In genomic region chr11:66495401-66495844, GRCh38 we compare ENCODE assay signal across 12 cellular contexts. TPM values are rescaled to one million over a fixed set of nuclear protein-coding genes. Genes with fewer than 3 reads are reported as not detected.
A peak's percentile ranks its signal among the peaks of the same experiment; 100 is the strongest.
DNase-seq lines count a peak whose midpoint lies in the region; ATAC-seq, FAIRE-seq and TF ChIP-seq lines count a peak whose summit lies in the region.
"Had no signal": no experiment of that assay in that cellular context is flagged by ENCODE, and none has a peak within 500 bp of the region (broad histone marks: within the 10 kb centered on the region; RNA-seq: fewer than 3 reads in every experiment).

No MANE protein-coding gene starts in this region.

- POLR2A ChIA-PET in activated CD4-positive, alpha-beta memory T cell treated with anti-CD3 and anti-CD28 coated beads for 36 hours (lab: Charles Lee), result no interaction called here
- POLR2A ChIA-PET in activated CD4-positive, alpha-beta memory T cell treated with anti-CD3 and anti-CD28 coated beads, Interleukin-2, amount 10 ng/mL, durations not matched to agents 7 days and 5 days (lab: Charles Lee), result no interaction called here
- POLR2A ChIA-PET in HCT116 (lab: Charles Lee) (no interaction called here), K562 (lab: Yijun Ruan, JAX) (interaction anchor here (0.7 kb wide), 1 partner anchor 106 kb away, joined by 3 read pairs; no protein-coding TSS in a partner anchor)

- peak; percentile 65 for ATAC-seq in HCT116
- ATAC-seq in K562, result peak; percentile 76

- intact Hi-C loops in activated CD4-positive, alpha-beta memory T cell treated with anti-CD3 and anti-CD28 coated beads for 36 hours (cut with micrococcal nuclease), result no loop called here
- intact Hi-C loops in HCT116 (cut with micrococcal nuclease) (no loop called here), K562 (cut with micrococcal nuclease) (no loop called here)

- no peaks in the 10 kb centered on the region for H3K4me1 Mint-ChIP-seq in activated CD4-positive, alpha-beta memory T cell treated with anti-CD3 and anti-CD28 coated beads for 36 hours (ENCODE audit: low read depth)
- no peaks in the 10 kb centered on the region for H3K4me1 Mint-ChIP-seq in activated CD4-positive, alpha-beta memory T cell treated with anti-CD3 and anti-CD28 coated beads, Interleukin-2, amount 10 ng/mL, durations not matched to agents 7 days and 5 days
- H3K4me1 Mint-ChIP-seq: B cell had no signal

- TF ChIP-seq CTCF in HCT116 (IDR thresholded peaks at IDR 0.05 in 2 of 3, conservative IDR thresholded peaks at IDR 0.05 in 1 of 3; ENCODE audit: borderline replicate concordance in 1 of 3, insufficient read depth in 1 of 3, low read depth in 2 of 3, low read length in 2 of 3) (peak in 2 of 3 experiments; percentile 50 to 61; a peak in 4 of 6 replicates), K562 (IDR thresholded peaks at IDR 0.05 in 2 of 3, conservative IDR thresholded peaks at IDR 0.05 in 1 of 3; ENCODE audit: insufficient read depth in 2 of 3, low read depth in 1 of 3, low read length in 3 of 3) (peak; percentile 47 to 59 (median 47); a peak in 5 of 6 replicates), osteoblast (IDR thresholded peaks at IDR 0.05; ENCODE audit: extremely low read depth, low read depth, low read length) (peak; percentile 19)

- in situ Hi-C loops in K562 (cut with MboI), result no loop called here

- H3K9me2 ChIP-seq in HCT116 (ENCODE audit: insufficient read depth), result no peaks in the 10 kb centered on the region

- H3K36me3 Mint-ChIP-seq in activated CD4-positive, alpha-beta memory T cell treated with anti-CD3 and anti-CD28 coated beads for 36 hours, result peaks cover 22% of the 10 kb centered on the region
- peaks cover 21% of the 10 kb centered on the region for H3K36me3 Mint-ChIP-seq in activated CD4-positive, alpha-beta memory T cell treated with anti-CD3 and anti-CD28 coated beads, Interleukin-2, amount 10 ng/mL, durations not matched to agents 7 days and 5 days (ENCODE audit: low read depth)

- no peaks in the 10 kb centered on the region for H3K27me3 Mint-ChIP-seq in activated CD4-positive, alpha-beta memory T cell treated with anti-CD3 and anti-CD28 coated beads for 36 hours
- H3K27me3 Mint-ChIP-seq in activated CD4-positive, alpha-beta memory T cell treated with anti-CD3 and anti-CD28 coated beads, Interleukin-2, amount 10 ng/mL, durations not matched to agents 7 days and 5 days, result no peaks in the 10 kb centered on the region
- H3K27me3 Mint-ChIP-seq: B cell had no signal

- H3K27ac Mint-ChIP-seq in activated CD4-positive, alpha-beta memory T cell treated with anti-CD3 and anti-CD28 coated beads for 36 hours, result no peak overlapping the region
- H3K27ac Mint-ChIP-seq in activated CD4-positive, alpha-beta memory T cell treated with anti-CD3 and anti-CD28 coated beads, Interleukin-2, amount 10 ng/mL, durations not matched to agents 7 days and 5 days, result no peak overlapping the region
- H3K27ac Mint-ChIP-seq: B cell had no signal

- H3K9me3 ChIP-seq in HCT116 (ENCODE audit: control insufficient read depth in 1 of 2, insufficient read depth in 1 of 2, low read depth in 1 of 2, low read length in 2 of 2) (no peaks in the 10 kb centered on the region), K562 (replicated peaks; ENCODE audit: control insufficient read depth, insufficient read depth, low read depth, low read length) (no peaks in the 10 kb centered on the region), osteoblast (ENCODE audit: low read depth, low read length) (no peaks in the 10 kb centered on the region)
- H3K9me3 ChIP-seq: pancreas had no signal

- H3K27ac ChIP-seq in HCT116 (ENCODE audit: low read depth, low read length) (no peak overlapping the region), K562 (ENCODE audit: extremely low read depth, low read depth, low read length) (no peak overlapping the region), osteoblast (ENCODE audit: low read depth, low read length) (no peak overlapping the region)
- H3K27ac ChIP-seq: pancreas had no signal

- peak; percentile 32 for DNase-seq in activated CD4-positive, alpha-beta memory T cell treated with anti-CD3 and anti-CD28 coated beads for 36 hours
- DNase-seq in activated CD4-positive, alpha-beta memory T cell treated with anti-CD3 and anti-CD28 coated beads, Interleukin-2, amount 10 ng/mL, durations not matched to agents 7 days and 5 days, result no peak
- DNase-seq in HCT116 (ENCODE audit: low read depth, low spot score) (no peak), K562 (ENCODE audit: extremely low read depth in 1 of 4, low spot score in 3 of 4) (no peak), osteoblast (ENCODE audit: insufficient read length, low spot score, missing footprints) (peak; percentile 38), RKO (ENCODE audit: low spot score) (no peak), AG08396 (ENCODE audit: low spot score) (no peak), HPDE6-E6E7 (ENCODE audit: extremely low spot score) (no peak)
- DNase-seq: mesenchymal stem cell, NCI-H1694 treated with DMSO at 0.1 percent for 48 hours, pancreas had no signal

- WGBS in K562 (ENCODE audit: insufficient coverage, low coverage, missing lambda C conversion rate), result 92% methylated on average over 15 of the region's 17 CpGs

- no peak for FAIRE-seq in K562 (lab: Jason Lieb, UNC)
- FAIRE-seq: pancreas had no signal

- no peaks in the 10 kb centered on the region for H3K9me3 Mint-ChIP-seq in activated CD4-positive, alpha-beta memory T cell treated with anti-CD3 and anti-CD28 coated beads for 36 hours
- no peaks in the 10 kb centered on the region for H3K9me3 Mint-ChIP-seq in activated CD4-positive, alpha-beta memory T cell treated with anti-CD3 and anti-CD28 coated beads, Interleukin-2, amount 10 ng/mL, durations not matched to agents 7 days and 5 days

- BruUV-seq in HCT116 (replicated peaks; lab: Mats Ljungman, UMichigan) (no TSS peak), K562 (replicated peaks; lab: Mats Ljungman, UMichigan) (no TSS peak)

- H3K36me3 ChIP-seq in HCT116 (ENCODE audit: control insufficient read depth in 1 of 2, insufficient read depth in 2 of 2, low read length in 2 of 2) (peaks cover 0 to 4% of the 10 kb centered on the region in 2 experiments; a peak in 1 of 4 replicates), K562 (ENCODE audit: control insufficient read depth, insufficient read depth, low read length) (peaks cover 48% of the 10 kb centered on the region; the same call in 2 of the 3 replicates), osteoblast (ENCODE audit: insufficient read depth, low read length) (peaks cover 33% of the 10 kb centered on the region)

- TF ChIP-seq RAD21 in HCT116 (IDR thresholded peaks at IDR 0.05; ENCODE audit: low read depth) (no peak), K562 (CRISPR knock-in tag; conservative IDR thresholded peaks at IDR 0.05 in 1 of 2, IDR thresholded peaks at IDR 0.05 in 1 of 2) (no peak)

- no peaks in the 10 kb centered on the region for H4K20me1 ChIP-seq in HCT116 (ENCODE audit: insufficient read depth)
- 0 out of 2 replicates have a peak, but pooled peaks cover 2% of the 10 kb centered on the region for H4K20me1 ChIP-seq in K562 (replicated peaks; ENCODE audit: control insufficient read depth, insufficient read depth, low read length)
- H4K20me1 ChIP-seq in osteoblast (ENCODE audit: insufficient read depth, low read length), result no peaks in the 10 kb centered on the region

- H3K79me2 ChIP-seq in HCT116 (ENCODE audit: insufficient read depth, low read length) (no peaks in the 10 kb centered on the region), K562 (ENCODE audit: control insufficient read depth, insufficient read depth, low read length) (no peaks in the 10 kb centered on the region), osteoblast (ENCODE audit: insufficient read depth, low read length) (no peaks in the 10 kb centered on the region)

- H3K4me3 Mint-ChIP-seq in activated CD4-positive, alpha-beta memory T cell treated with anti-CD3 and anti-CD28 coated beads for 36 hours, result no peak overlapping the region
- H3K4me3 Mint-ChIP-seq in activated CD4-positive, alpha-beta memory T cell treated with anti-CD3 and anti-CD28 coated beads, Interleukin-2, amount 10 ng/mL, durations not matched to agents 7 days and 5 days, result no peak overlapping the region
- H3K4me3 Mint-ChIP-seq: B cell had no signal

- RAD21 ChIA-PET in HCT116 (lab: Charles Lee; ENCODE audit: low non-redundant PET in 1 of 2, low total read pairs in 2 of 2, uncharacterized antibody in 2 of 2, unreplicated experiment in 2 of 2), result no interaction called here

- H3K9me1 ChIP-seq in K562 (ENCODE audit: control insufficient read depth, insufficient read depth, low read length), result no peaks in the 10 kb centered on the region

- H3K4me3 ChIP-seq in HCT116 (replicated peaks in 1 of 2; ENCODE audit: low read depth in 1 of 2, low read length in 2 of 2) (no peak overlapping the region), K562 (no peak overlapping the region), osteoblast (ENCODE audit: insufficient read depth, low read length) (no peak overlapping the region)
- H3K4me3 ChIP-seq: pancreas had no signal

- no peaks in the 10 kb centered on the region for H3K4me1 ChIP-seq in HCT116 (ENCODE audit: control insufficient read depth in 1 of 2, insufficient read depth in 2 of 2, low read length in 2 of 2)
- peaks cover 0 to 30% of the 10 kb centered on the region in 2 experiments; a peak in 3 of 5 replicates for H3K4me1 ChIP-seq in K562 (replicated peaks in 1 of 2; ENCODE audit: control insufficient read depth in 2 of 2, insufficient read depth in 2 of 2, low read length in 2 of 2)
- H3K4me1 ChIP-seq in osteoblast (ENCODE audit: insufficient read depth, low read length), result no peaks in the 10 kb centered on the region
- H3K4me1 ChIP-seq: pancreas had no signal

- H3K4me2 ChIP-seq in HCT116 (ENCODE audit: low read length) (no peak overlapping the region), K562 (ENCODE audit: insufficient read depth, low read length) (no peak overlapping the region), osteoblast (ENCODE audit: insufficient read depth, low read length) (no peak overlapping the region)

- H3K9ac ChIP-seq in HCT116 (ENCODE audit: low read length), result no peak overlapping the region
- 0 out of 4 replicates have a peak overlapping the region, but pooled peaks of 1 of the 2 experiments have one; percentile 20 for H3K9ac ChIP-seq in K562 (ENCODE audit: insufficient read depth in 1 of 2, low read depth in 2 of 2, low read length in 2 of 2)

- CTCF ChIA-PET in activated CD4-positive, alpha-beta memory T cell treated with anti-CD3 and anti-CD28 coated beads for 36 hours (lab: Charles Lee), result no interaction called here
- CTCF ChIA-PET in activated CD4-positive, alpha-beta memory T cell treated with anti-CD3 and anti-CD28 coated beads, Interleukin-2, amount 10 ng/mL, durations not matched to agents 7 days and 5 days (lab: Charles Lee), result no interaction called here
- CTCF ChIA-PET in HCT116 (lab: Charles Lee), result no interaction called here
- CTCF ChIA-PET in K562 (lab: Yijun Ruan, JAX; ENCODE audit: low intra/inter-chr PET ratio), result no interaction called here

- TF ChIP-seq POLR2A in HCT116 (IDR thresholded peaks at IDR 0.05; ENCODE audit: borderline replicate concordance, extremely low read depth, insufficient read depth, insufficient read length), result no peak
- TF ChIP-seq POLR2A in K562 (conservative IDR thresholded peaks at IDR 0.05), result no peak

- H3K27me3 ChIP-seq in HCT116 (ENCODE audit: insufficient read depth, low read length) (no peaks in the 10 kb centered on the region), K562 (ENCODE audit: control insufficient read depth in 2 of 2, insufficient read depth in 2 of 2, low read length in 2 of 2) (no peaks in the 10 kb centered on the region), osteoblast (ENCODE audit: insufficient read depth, low read length) (no peaks in the 10 kb centered on the region)
- H3K27me3 ChIP-seq: pancreas had no signal

- no peak for TF ChIP-seq EP300 in K562 (IDR thresholded peaks at IDR 0.05; ENCODE audit: low read length)

- H2AFZ ChIP-seq in HCT116 (ENCODE audit: low read depth, low read length, poor library complexity, severe bottlenecking), result no peak overlapping the region
- no peak overlapping the region for H2AFZ ChIP-seq in K562 (ENCODE audit: low read depth, low read length)
- no peak overlapping the region for H2AFZ ChIP-seq in osteoblast (ENCODE audit: low read length)

RNA-seq across cellular contexts. Expression of gene BBS1, which starts 15.0 kb away (rescaled TPM):
- total RNA-seq in activated CD4-positive, alpha-beta memory T cell treated with anti-CD3 and anti-CD28 coated beads for 36 hours, result 10 to 100 TPM; 11.1 to 13.2 TPM
- 10 to 100 TPM; 16.8 to 16.9 TPM for total RNA-seq in activated CD4-positive, alpha-beta memory T cell treated with anti-CD3 and anti-CD28 coated beads, Interleukin-2, amount 10 ng/mL, durations not matched to agents 7 days and 5 days
- total RNA-seq in HCT116 (2021; ENCODE audit: unreplicated experiment), result 29.8 TPM
- 11.2 and 19.0 TPM in 2 replicates for polyA plus RNA-seq in HCT116 (2012)
- 86.7 and 157 TPM in 2 replicates for total RNA-seq in K562 (2011; cell fraction: chromatin; rRNA removed; ENCODE audit: low replicate concordance)
- 79.0 and 82.0 TPM in 2 replicates for total RNA-seq in K562 (2011; cell fraction: nucleolus; rRNA removed)
- total RNA-seq in K562 (2011; cell fraction: nucleoplasm; rRNA removed), result 71.9 and 81.3 TPM in 2 replicates
- total RNA-seq in K562 (2014; rRNA removed), result 12.0 and 14.6 TPM in 2 replicates
- total RNA-seq in K562 (2014; rRNA removed; fragmentation: Illumina TruSeq; extraction: Trizol), result 8.3 and 9.0 TPM in 2 replicates
- 9.6 and 10.9 TPM in 2 replicates for total RNA-seq in K562 (2015; rRNA removed; fragmentation: Illumina TruSeq; extraction: Trizol)
- 12.5 and 15.2 TPM in 2 replicates for total RNA-seq in K562 (2021)
- polyA plus RNA-seq in K562 (2011; rRNA removed), result 12.1 and 18.8 TPM in 2 replicates
- polyA plus RNA-seq in K562 (2011; cell fraction: cytosol; rRNA removed), result 12.9 and 13.3 TPM in 2 replicates
- polyA plus RNA-seq in K562 (2011; cell fraction: nucleus; rRNA removed), result 49.5 and 74.6 TPM in 2 replicates
- 9.3 and 22.4 TPM in 2 replicates for polyA plus RNA-seq in K562 (2012)
- 12.3 and 12.7 TPM in 2 replicates for polyA plus RNA-seq in K562 (2014; fragmentation: Illumina TruSeq; extraction: Trizol)
- 10 to 100 TPM; 11.1 to 11.3 TPM for polyA plus RNA-seq in K562 (2014; fragmentation: Nextera tagmentation; extraction: Ambion mirVana)
- 11.4 and 19.8 TPM in 2 replicates for polyA plus RNA-seq in K562 (2014; rRNA removed)
- 15.0 and 17.2 TPM in 2 replicates for polyA minus RNA-seq in K562 (2011; rRNA and poly(A)+ RNA removed)
- polyA minus RNA-seq in K562 (2011; cell fraction: cytosol; rRNA and poly(A)+ RNA removed), result 8.0 and 16.0 TPM in 2 replicates
- 32.0 and 34.5 TPM in 2 replicates for polyA minus RNA-seq in K562 (2011; cell fraction: nucleus; rRNA and poly(A)+ RNA removed)
- 39.2 and 43.8 TPM in 2 replicates for total RNA-seq in osteoblast

RNA-seq across cellular contexts. Expression of gene DPP3, which starts 15.2 kb away (rescaled TPM):
- 10 to 100 TPM; 76.1 to 89.7 TPM for total RNA-seq in activated CD4-positive, alpha-beta memory T cell treated with anti-CD3 and anti-CD28 coated beads for 36 hours
- 10 to 100 TPM; 59.3 to 60.6 TPM for total RNA-seq in activated CD4-positive, alpha-beta memory T cell treated with anti-CD3 and anti-CD28 coated beads, Interleukin-2, amount 10 ng/mL, durations not matched to agents 7 days and 5 days
- total RNA-seq in HCT116 (2021; ENCODE audit: unreplicated experiment), result 55.6 TPM
- polyA plus RNA-seq in HCT116 (2012), result 55.7 and 59.8 TPM in 2 replicates
- 31.7 and 93.6 TPM in 2 replicates for total RNA-seq in K562 (2011; cell fraction: chromatin; rRNA removed; ENCODE audit: low replicate concordance)
- 79.4 and 87.0 TPM in 2 replicates for total RNA-seq in K562 (2011; cell fraction: nucleolus; rRNA removed)
- total RNA-seq in K562 (2011; cell fraction: nucleoplasm; rRNA removed), result 33.9 and 47.9 TPM in 2 replicates
- total RNA-seq in K562 (2014; rRNA removed), result 69.2 and 115 TPM in 2 replicates
- total RNA-seq in K562 (2014; rRNA removed; fragmentation: Illumina TruSeq; extraction: Trizol), result 24.2 and 35.1 TPM in 2 replicates
- 45.0 and 50.2 TPM in 2 replicates for total RNA-seq in K562 (2015; rRNA removed; fragmentation: Illumina TruSeq; extraction: Trizol)
- total RNA-seq in K562 (2021), result 59.4 and 66.3 TPM in 2 replicates
- polyA plus RNA-seq in K562 (2011; rRNA removed), result 33.0 and 47.6 TPM in 2 replicates
- 35.9 and 62.9 TPM in 2 replicates for polyA plus RNA-seq in K562 (2011; cell fraction: cytosol; rRNA removed)
- polyA plus RNA-seq in K562 (2011; cell fraction: nucleus; rRNA removed), result 77.2 and 136 TPM in 2 replicates
- polyA plus RNA-seq in K562 (2012), result 51.4 and 57.3 TPM in 2 replicates
- polyA plus RNA-seq in K562 (2014; fragmentation: Illumina TruSeq; extraction: Trizol), result 45.0 and 61.6 TPM in 2 replicates
- polyA plus RNA-seq in K562 (2014; fragmentation: Nextera tagmentation; extraction: Ambion mirVana), result 1 to 10 TPM; 3.7 to 6.2 TPM
- 43.3 and 56.3 TPM in 2 replicates for polyA plus RNA-seq in K562 (2014; rRNA removed)
- 42.3 and 51.5 TPM in 2 replicates for polyA minus RNA-seq in K562 (2011; rRNA and poly(A)+ RNA removed)
- 58.5 and 65.1 TPM in 2 replicates for polyA minus RNA-seq in K562 (2011; cell fraction: cytosol; rRNA and poly(A)+ RNA removed)
- polyA minus RNA-seq in K562 (2011; cell fraction: nucleus; rRNA and poly(A)+ RNA removed), result 42.8 and 46.9 TPM in 2 replicates
- 35.8 and 36.5 TPM in 2 replicates for total RNA-seq in osteoblast

RNA-seq across cellular contexts. Expression of gene PELI3, which starts 28.7 kb away (rescaled TPM):
- total RNA-seq in activated CD4-positive, alpha-beta memory T cell treated with anti-CD3 and anti-CD28 coated beads for 36 hours, result 1 to 10 TPM; 7.0 to 8.5 TPM
- 1 to 10 TPM; 6.8 to 7.5 TPM for total RNA-seq in activated CD4-positive, alpha-beta memory T cell treated with anti-CD3 and anti-CD28 coated beads, Interleukin-2, amount 10 ng/mL, durations not matched to agents 7 days and 5 days
- total RNA-seq in HCT116 (2021; ENCODE audit: unreplicated experiment), result 12.8 TPM
- 5.8 and 6.5 TPM in 2 replicates for polyA plus RNA-seq in HCT116 (2012)
- 7.3 and 22.6 TPM in 2 replicates for total RNA-seq in K562 (2011; cell fraction: chromatin; rRNA removed; ENCODE audit: low replicate concordance)
- total RNA-seq in K562 (2011; cell fraction: nucleolus; rRNA removed), result 11.1 and 15.2 TPM in 2 replicates
- total RNA-seq in K562 (2011; cell fraction: nucleoplasm; rRNA removed), result 8.5 and 9.1 TPM in 2 replicates
- total RNA-seq in K562 (2014; rRNA removed), result 3.3 and 5.0 TPM in 2 replicates
- total RNA-seq in K562 (2014; rRNA removed; fragmentation: Illumina TruSeq; extraction: Trizol), result 1.3 and 1.9 TPM in 2 replicates
- total RNA-seq in K562 (2015; rRNA removed; fragmentation: Illumina TruSeq; extraction: Trizol), result 3.2 and 3.4 TPM in 2 replicates
- total RNA-seq in K562 (2021), result 4.0 and 4.2 TPM in 2 replicates
- 1.4 and 1.6 TPM in 2 replicates for polyA plus RNA-seq in K562 (2011; rRNA removed)
- 1.6 and 3.4 TPM in 2 replicates for polyA plus RNA-seq in K562 (2011; cell fraction: cytosol; rRNA removed)
- polyA plus RNA-seq in K562 (2011; cell fraction: nucleus; rRNA removed), result 2.8 and 5.6 TPM in 2 replicates
- polyA plus RNA-seq in K562 (2012), result 2.7 and 4.4 TPM in 2 replicates
- 1.9 and 3.3 TPM in 2 replicates for polyA plus RNA-seq in K562 (2014; fragmentation: Illumina TruSeq; extraction: Trizol)
- under 1 TPM; 0.17 to 0.46 TPM for polyA plus RNA-seq in K562 (2014; fragmentation: Nextera tagmentation; extraction: Ambion mirVana)
- polyA plus RNA-seq in K562 (2014; rRNA removed), result 2.4 and 2.6 TPM in 2 replicates
- polyA minus RNA-seq in K562 (2011; rRNA and poly(A)+ RNA removed), result 2.6 and 4.2 TPM in 2 replicates
- polyA minus RNA-seq in K562 (2011; cell fraction: cytosol; rRNA and poly(A)+ RNA removed), result 1.3 and 4.4 TPM in 2 replicates
- polyA minus RNA-seq in K562 (2011; cell fraction: nucleus; rRNA and poly(A)+ RNA removed), result 6.1 and 6.7 TPM in 2 replicates
- total RNA-seq in osteoblast, result 18.9 and 19.2 TPM in 2 replicates

RNA-seq across cellular contexts. Expression of gene ZDHHC24, which starts 50.4 kb away (rescaled TPM):
- 10 to 100 TPM; 13.5 to 14.9 TPM for total RNA-seq in activated CD4-positive, alpha-beta memory T cell treated with anti-CD3 and anti-CD28 coated beads for 36 hours
- total RNA-seq in activated CD4-positive, alpha-beta memory T cell treated with anti-CD3 and anti-CD28 coated beads, Interleukin-2, amount 10 ng/mL, durations not matched to agents 7 days and 5 days, result 10 to 100 TPM; 25.9 to 26.0 TPM
- total RNA-seq in HCT116 (2021; ENCODE audit: unreplicated experiment) (10.5 TPM), K562 (2014; rRNA removed) (8.3 and 13.4 TPM in 2 replicates), K562 (2014; rRNA removed; fragmentation: Illumina TruSeq; extraction: Trizol) (1.6 and 1.7 TPM in 2 replicates), K562 (2015; rRNA removed; fragmentation: Illumina TruSeq; extraction: Trizol) (2.0 TPM in 2 replicates), K562 (2021) (9.1 and 11.2 TPM in 2 replicates), osteoblast (9.4 and 10.5 TPM in 2 replicates)
- 7.3 and 8.3 TPM in 2 replicates for polyA plus RNA-seq in HCT116 (2012)
- 9.2 and 15.6 TPM in 2 replicates for total RNA-seq in K562 (2011; cell fraction: chromatin; rRNA removed; ENCODE audit: low replicate concordance)
- total RNA-seq in K562 (2011; cell fraction: nucleolus; rRNA removed), result 14.1 and 15.3 TPM in 2 replicates
- total RNA-seq in K562 (2011; cell fraction: nucleoplasm; rRNA removed), result 13.3 and 21.2 TPM in 2 replicates
- polyA plus RNA-seq in K562 (2011; rRNA removed) (3.8 and 5.9 TPM in 2 replicates), K562 (2014; fragmentation: Illumina TruSeq; extraction: Trizol) (2.7 and 3.3 TPM in 2 replicates), K562 (2014; fragmentation: Nextera tagmentation; extraction: Ambion mirVana) (under 1 TPM; 0.45 to 0.65 TPM), K562 (2014; rRNA removed) (6.3 and 7.2 TPM in 2 replicates)
- polyA plus RNA-seq in K562 (2011; cell fraction: cytosol; rRNA removed), result 5.9 and 12.5 TPM in 2 replicates
- polyA plus RNA-seq in K562 (2011; cell fraction: nucleus; rRNA removed), result 3.9 and 6.7 TPM in 2 replicates
- 4.2 and 9.0 TPM in 2 replicates for polyA plus RNA-seq in K562 (2012)
- polyA minus RNA-seq in K562 (2011; rRNA and poly(A)+ RNA removed), result 1.2 and 1.7 TPM in 2 replicates
- polyA minus RNA-seq in K562 (2011; cell fraction: cytosol; rRNA and poly(A)+ RNA removed), result 5.4 and 6.5 TPM in 2 replicates
- polyA minus RNA-seq in K562 (2011; cell fraction: nucleus; rRNA and poly(A)+ RNA removed), result 1.6 and 2.2 TPM in 2 replicates

RNA-seq across cellular contexts. Expression of gene ACTN3, which starts 51.3 kb away (rescaled TPM):
- under 1 TPM; 0.15 to 0.24 TPM for total RNA-seq in activated CD4-positive, alpha-beta memory T cell treated with anti-CD3 and anti-CD28 coated beads for 36 hours
- total RNA-seq in activated CD4-positive, alpha-beta memory T cell treated with anti-CD3 and anti-CD28 coated beads, Interleukin-2, amount 10 ng/mL, durations not matched to agents 7 days and 5 days, result under 1 TPM; 0.30 to 0.35 TPM
- not detected for total RNA-seq in HCT116 (2021; ENCODE audit: unreplicated experiment)
- 0.01 and 0.03 TPM in 2 replicates for polyA plus RNA-seq in HCT116 (2012)
- 0.21 TPM in 1 of 2 replicates, not detected in the other for total RNA-seq in K562 (2011; cell fraction: chromatin; rRNA removed; ENCODE audit: low replicate concordance)
- total RNA-seq in K562 (2011; cell fraction: nucleolus; rRNA removed), result not detected in 2 replicates
- not detected in 2 replicates for total RNA-seq in K562 (2011; cell fraction: nucleoplasm; rRNA removed)
- not detected in 2 replicates for total RNA-seq in K562 (2014; rRNA removed)
- total RNA-seq in K562 (2014; rRNA removed; fragmentation: Illumina TruSeq; extraction: Trizol), result not detected in 2 replicates
- total RNA-seq in K562 (2015; rRNA removed; fragmentation: Illumina TruSeq; extraction: Trizol), result not detected in 2 replicates
- not detected in 2 replicates for total RNA-seq in K562 (2021)
- polyA plus RNA-seq in K562 (2011; rRNA removed), result not detected in 2 replicates
- polyA plus RNA-seq in K562 (2011; cell fraction: cytosol; rRNA removed), result not detected in 2 replicates
- polyA plus RNA-seq in K562 (2011; cell fraction: nucleus; rRNA removed), result 0.04 and 0.07 TPM in 2 replicates
- not detected in 2 replicates for polyA plus RNA-seq in K562 (2012)
- not detected in 2 replicates for polyA plus RNA-seq in K562 (2014; fragmentation: Illumina TruSeq; extraction: Trizol)
- not detected for polyA plus RNA-seq in K562 (2014; fragmentation: Nextera tagmentation; extraction: Ambion mirVana)
- not detected in 2 replicates for polyA plus RNA-seq in K562 (2014; rRNA removed)
- not detected in 2 replicates for polyA minus RNA-seq in K562 (2011; rRNA and poly(A)+ RNA removed)
- not detected in 2 replicates for polyA minus RNA-seq in K562 (2011; cell fraction: cytosol; rRNA and poly(A)+ RNA removed)
- not detected in 2 replicates for polyA minus RNA-seq in K562 (2011; cell fraction: nucleus; rRNA and poly(A)+ RNA removed)
- total RNA-seq in osteoblast, result under 0.01 TPM in 1 of 2 replicates, not detected in the other
- total RNA-seq: B cell had no signal

Comparison
In these comparisons a context has a peak if more than half of its experiments do, and no peak if none do; other contexts are left out.
1. DNase-seq: peak in activated CD4-positive, alpha-beta memory T cell treated with anti-CD3 and anti-CD28 coated beads for 36 hours (single experiment) and osteoblast (single experiment); none in activated CD4-positive, alpha-beta memory T cell treated with anti-CD3 and anti-CD28 coated beads, Interleukin-2, amount 10 ng/mL, durations not matched to agents 7 days and 5 days (single experiment), HCT116 (single experiment), K562 (0 of 4), RKO (single experiment), AG08396 (single experiment) and HPDE6-E6E7 (single experiment).
2. Peak in every context shown above with its lines, with median percentiles within 50 percentile points of each other: CTCF ChIP-seq.